Comparison of ENCODE assay signal across 17 cellular contexts in the genomic region with DNA sequence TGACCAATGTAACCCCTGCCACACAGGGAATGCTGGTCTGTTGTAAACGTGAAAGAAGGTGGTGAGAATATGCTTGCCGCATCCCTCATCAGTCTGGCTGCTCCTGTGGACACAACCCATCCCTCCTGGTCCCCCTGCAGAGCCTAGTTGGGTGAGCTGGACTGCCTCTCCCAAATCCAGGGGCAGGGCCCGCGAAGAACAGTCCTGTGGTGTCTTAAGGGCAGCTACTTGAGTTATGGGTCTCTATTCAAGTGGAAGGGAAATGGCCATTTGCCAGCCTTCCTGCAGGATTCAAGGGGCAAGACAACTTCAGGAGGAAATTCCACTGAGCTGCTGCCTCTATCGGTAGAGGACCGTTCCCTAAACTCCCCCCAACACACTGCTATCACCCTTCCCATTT.
DNase-seq lines count a peak whose midpoint lies in the region; ATAC-seq, FAIRE-seq and TF ChIP-seq lines count a peak whose summit lies in the region.
"Had no signal": no experiment of that assay in that cellular context is flagged by ENCODE, and none has a peak within 500 bp of the region (broad histone marks: within the 10 kb centered on the region; RNA-seq: fewer than 3 reads in every experiment).

No MANE protein-coding gene starts in this region.

- ATAC-seq in DND-41 (ENCODE audit: insufficient read depth, low read depth) (0 out of 3 replicates have a peak, but pooled peaks have one; percentile 3), T-helper 17 cell (no peak)

- no peak for TF ChIP-seq POLR2A in endothelial cell of umbilical vein (IDR thresholded peaks at IDR 0.05; ENCODE audit: low read depth, low read length)

- intact Hi-C loops in endothelial cell of umbilical vein (cut with micrococcal nuclease), result no loop called here
- intact Hi-C loops in Caco-2 (cut with micrococcal nuclease; ENCODE audit: unreplicated experiment), result no loop called here

- no peak overlapping the region for H2AFZ ChIP-seq in DND-41 (ENCODE audit: low read depth, low read length)
- no peak overlapping the region for H2AFZ ChIP-seq in endothelial cell of umbilical vein (ENCODE audit: low read depth, low read length)

- H3K36me3 ChIP-seq in DND-41 (ENCODE audit: insufficient read depth, low read length), result no peaks in the 10 kb centered on the region
- no peaks in the 10 kb centered on the region for H3K36me3 ChIP-seq in endothelial cell of umbilical vein (ENCODE audit: control insufficient read depth in 2 of 2, extremely low read depth in 1 of 2, insufficient read depth in 2 of 2, low read length in 2 of 2)
- no peaks in the 10 kb centered on the region for H3K36me3 ChIP-seq in Caco-2 (ENCODE audit: control insufficient read depth, insufficient read depth, low read length)
- H3K36me3 ChIP-seq: HAP-1 had no signal

- DNase-seq in DMS79 (lab: John Stamatoyannopoulos, UW) (peak; percentile 9), DMS79 treated with DMSO at 0.1 percent for 48 hours (lab: John Stamatoyannopoulos, UW) (no peak), DND-41 (no peak), T-helper 17 cell (no peak), endothelial cell of umbilical vein (ENCODE audit: low read depth, low spot score) (peak; percentile 30), Caco-2 (no peak), mesenteric fat pad (ENCODE audit: low spot score) (no peak), NCI-H226 (no peak)
- DNase-seq: DMS153, NCI-H1436 treated with DMSO at 0.1 percent for 48 hours, NCI-H2107, NCI-H446 treated with DMSO at 0.1 percent for 48 hours, NCI-H774 had no signal

- H3K27me3 ChIP-seq in DND-41 (ENCODE audit: insufficient read depth, low read length, poor library complexity) (no peaks in the 10 kb centered on the region), endothelial cell of umbilical vein (ENCODE audit: control insufficient read depth in 2 of 2, insufficient read depth in 2 of 2, low read length in 2 of 2) (peaks cover 11 to 29% of the 10 kb centered on the region in 2 experiments), Caco-2 (replicated peaks; ENCODE audit: control insufficient read depth, insufficient read depth, low read length) (no peaks in the 10 kb centered on the region)
- H3K27me3 ChIP-seq: BLaER1 treated with 17β-estradiol and CSF1 and Interleukin-3, amounts not matched to agents 10 nM and 100 nM had no signal

- H3K79me2 ChIP-seq in DND-41 (ENCODE audit: insufficient read depth, low read length), result no peaks in the 10 kb centered on the region
- no peaks in the 10 kb centered on the region for H3K79me2 ChIP-seq in endothelial cell of umbilical vein (ENCODE audit: control insufficient read depth, insufficient read depth, low read length)

- CTCF ChIA-PET in endothelial cell of umbilical vein (lab: Charles Lee) (interaction anchor here (1.1 to 2.5 kb wide), 3 partner anchors 10 to 106 kb away, joined by 3 to 9 read pairs (median 6); no protein-coding TSS in a partner anchor), Caco-2 (lab: Charles Lee) (no interaction called here)

- H3K27me3 Mint-ChIP-seq in T-helper 17 cell (no peaks in the 10 kb centered on the region), Caco-2 (ENCODE audit: insufficient read depth, unreplicated experiment) (no peaks in the 10 kb centered on the region)

- H3K27ac ChIP-seq in DND-41 (ENCODE audit: low read length) (peak overlapping the region; percentile 20; the same call in 1 of the 2 replicates), endothelial cell of umbilical vein (ENCODE audit: insufficient read depth, low read depth, low read length) (no peak overlapping the region)
- H3K27ac ChIP-seq: 22Rv1; BLaER1 treated with 17β-estradiol and CSF1 and Interleukin-3, amounts not matched to agents 10 nM and 100 nM had no signal

- H3K4me1 Mint-ChIP-seq in T-helper 17 cell (peaks cover 50% of the 10 kb centered on the region), Caco-2 (ENCODE audit: low read depth, unreplicated experiment) (no peaks in the 10 kb centered on the region)

- dilution Hi-C loops in endothelial cell of umbilical vein (cut with MboI; ENCODE audit: extremely low pct_ligation_motif_present, low sequenced_read_pairs), result no loop called here

- H4K20me1 ChIP-seq in DND-41 (ENCODE audit: insufficient read depth, low read length), result no peaks in the 10 kb centered on the region
- no peaks in the 10 kb centered on the region for H4K20me1 ChIP-seq in endothelial cell of umbilical vein (replicated peaks; ENCODE audit: control insufficient read depth, extremely low read depth, insufficient read depth, low read length)

- H3K4me2 ChIP-seq in DND-41 (ENCODE audit: insufficient read depth, low read length) (no peak overlapping the region), endothelial cell of umbilical vein (ENCODE audit: insufficient read depth, low read length) (no peak overlapping the region)
- H3K4me2 ChIP-seq: BLaER1 treated with 17β-estradiol and CSF1 and Interleukin-3, amounts not matched to agents 10 nM and 100 nM had no signal

- H3K9ac ChIP-seq in DND-41 (ENCODE audit: low read depth, low read length) (no peak overlapping the region), endothelial cell of umbilical vein (replicated peaks; ENCODE audit: extremely low read depth, insufficient read depth, low read length) (no peak overlapping the region)
- H3K9ac ChIP-seq: BLaER1 treated with 17β-estradiol and CSF1 and Interleukin-3, amounts not matched to agents 10 nM and 100 nM had no signal

- FAIRE-seq in endothelial cell of umbilical vein (lab: Jason Lieb, UNC), result no peak
- FAIRE-seq: GM19239 had no signal

- no peak overlapping the region for H3K27ac Mint-ChIP-seq in T-helper 17 cell
- no peak overlapping the region for H3K27ac Mint-ChIP-seq in Caco-2 (ENCODE audit: unreplicated experiment)

- no TSS peak for BruUV-seq in endothelial cell of umbilical vein (replicated peaks; lab: Mats Ljungman, UMichigan)
- no TSS peak for BruUV-seq in Caco-2 (replicated peaks; lab: Mats Ljungman, UMichigan)

- peaks cover 2% of the 10 kb centered on the region for H3K36me3 Mint-ChIP-seq in T-helper 17 cell (ENCODE audit: low read depth)
- H3K36me3 Mint-ChIP-seq in Caco-2 (ENCODE audit: insufficient read depth, unreplicated experiment), result no peaks in the 10 kb centered on the region

- POLR2A ChIA-PET in endothelial cell of umbilical vein (lab: Charles Lee), result no interaction called here
- POLR2A ChIA-PET in Caco-2 (lab: Charles Lee), result no interaction called here

- no peaks in the 10 kb centered on the region for H3K9me1 ChIP-seq in endothelial cell of umbilical vein (replicated peaks; ENCODE audit: control insufficient read depth, extremely low read depth, insufficient read depth, low read length)

- H3K9me3 ChIP-seq in DND-41 (ENCODE audit: insufficient read depth, low read length, severe bottlenecking), result no peaks in the 10 kb centered on the region
- no peaks in the 10 kb centered on the region for H3K9me3 ChIP-seq in T-helper 17 cell (ENCODE audit: control insufficient read depth, low read length, poor library complexity, severe bottlenecking)
- H3K9me3 ChIP-seq in endothelial cell of umbilical vein (replicated peaks; ENCODE audit: control insufficient read depth, insufficient read depth, low read length), result no peaks in the 10 kb centered on the region
- no peaks in the 10 kb centered on the region for H3K9me3 ChIP-seq in Caco-2
- H3K9me3 ChIP-seq: BLaER1 treated with 17β-estradiol and CSF1 and Interleukin-3, amounts not matched to agents 10 nM and 100 nM; HAP-1 had no signal

- no peaks in the 10 kb centered on the region for H3K9me3 Mint-ChIP-seq in Caco-2 (ENCODE audit: unreplicated experiment)

- no peak overlapping the region for H3K4me3 ChIP-seq in DND-41 (ENCODE audit: low read depth in 1 of 2, low read length in 2 of 2)
- H3K4me3 ChIP-seq in endothelial cell of umbilical vein (replicated peaks in 1 of 3; ENCODE audit: insufficient read depth in 1 of 3, low read depth in 1 of 3, low read length in 3 of 3), result no peak overlapping the region
- no peak overlapping the region for H3K4me3 ChIP-seq in Caco-2 (ENCODE audit: low read depth, low read length)
- H3K4me3 ChIP-seq: BLaER1 treated with 17β-estradiol and CSF1 and Interleukin-3, amounts not matched to agents 10 nM and 100 nM; HAP-1 had no signal

- H3K4me1 ChIP-seq in DND-41 (ENCODE audit: insufficient read depth, low read length), result peaks cover 9% of the 10 kb centered on the region; the same call in 1 of the 2 replicates
- H3K4me1 ChIP-seq in endothelial cell of umbilical vein (ENCODE audit: control insufficient read depth, extremely low read depth, insufficient read depth, low read length), result no peaks in the 10 kb centered on the region
- no peaks in the 10 kb centered on the region for H3K4me1 ChIP-seq in Caco-2
- H3K4me1 ChIP-seq: HAP-1 had no signal

- no peak for TF ChIP-seq CTCF in DND-41 (IDR thresholded peaks at IDR 0.05; ENCODE audit: borderline replicate concordance, extremely low read depth, low read length, poor library complexity, severe bottlenecking)
- no peak for TF ChIP-seq CTCF in endothelial cell of umbilical vein (IDR thresholded peaks at IDR 0.05; ENCODE audit: extremely low read depth in 1 of 2, insufficient read depth in 1 of 2, low read depth in 1 of 2, low read length in 2 of 2)
- no peak for TF ChIP-seq CTCF in Caco-2 (IDR thresholded peaks at IDR 0.05; ENCODE audit: insufficient read depth in 1 of 2, low read depth in 1 of 2, low read length in 1 of 2, severe bottlenecking in 1 of 2, unreplicated experiment in 1 of 2)

- H3K4me3 Mint-ChIP-seq in T-helper 17 cell (peak overlapping the region; percentile 45), Caco-2 (ENCODE audit: unreplicated experiment) (no peak overlapping the region)

TF ChIP-seq in endothelial cell of umbilical vein, 7 proteins besides CTCF, POLR2A, EP300 and RAD21:
- TF ChIP-seq JUN (IDR thresholded peaks at IDR 0.05; ENCODE audit: borderline replicate concordance, insufficient read depth, insufficient read length, low read depth) (no peak), GATA2 (IDR thresholded peaks at IDR 0.05; ENCODE audit: insufficient read depth, insufficient read length, low read depth, low read length) (no peak), POLR2AphosphoS5 (IDR thresholded peaks at IDR 0.05; ENCODE audit: insufficient read depth, low read depth, low read length) (no peak), FOS (IDR thresholded peaks at IDR 0.05; ENCODE audit: borderline replicate concordance, insufficient read depth, low read length) (no peak), MYC (IDR thresholded peaks at IDR 0.05; ENCODE audit: low read depth, low read length) (no peak), EZH2 (IDR thresholded peaks at IDR 0.05; ENCODE audit: borderline replicate concordance, low read depth, low read length, severe bottlenecking) (no peak)
- TF ChIP-seq, protein P1, sequence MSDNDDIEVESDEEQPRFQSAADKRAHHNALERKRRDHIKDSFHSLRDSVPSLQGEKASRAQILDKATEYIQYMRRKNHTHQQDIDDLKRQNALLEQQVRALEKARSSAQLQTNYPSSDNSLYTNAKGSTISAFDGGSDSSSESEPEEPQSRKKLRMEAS (IDR thresholded peaks at IDR 0.05; ENCODE audit: insufficient read depth, insufficient read length), result no peak

Comparison
In these comparisons a context has a peak if more than half of its experiments do, and no peak if none do; other contexts are left out.
1. DNase-seq: peak in DMS79 (single experiment) and endothelial cell of umbilical vein (single experiment); none in DMS79 treated with DMSO at 0.1 percent for 48 hours (single experiment), DND-41 (single experiment), T-helper 17 cell (0 of 3), Caco-2 (0 of 2), mesenteric fat pad (single experiment) and NCI-H226 (single experiment).